10 cellular contexts compared by ENCODE assay signal in genomic region chr17:34584805-34585416, GRCh38. TPM values are rescaled to one million over a fixed set of nuclear protein-coding genes. Genes with fewer than 3 reads are reported as not detected.
DNase-seq lines count a peak whose midpoint lies in the region; ATAC-seq, FAIRE-seq and TF ChIP-seq lines count a peak whose summit lies in the region.
"Had no signal": no experiment of that assay in that cellular context is flagged by ENCODE, and none has a peak within 500 bp of the region (broad histone marks: within the 10 kb centered on the region; RNA-seq: fewer than 3 reads in every experiment).

No MANE protein-coding gene starts in this region.

- H4K20me1 ChIP-seq in K562 (replicated peaks; ENCODE audit: control insufficient read depth, insufficient read depth, low read length): peaks cover 15% of the 10 kb centered on the region; the same call in 1 of the 2 replicates

- no peak overlapping the region for H3K4me3 Mint-ChIP-seq in neural crest cell
- H3K4me3 Mint-ChIP-seq: central memory CD8-positive, alpha-beta T cell had no signal

- 2% methylated on average over 12 of the region's 12 CpGs for WGBS in K562 (ENCODE audit: insufficient coverage, low coverage, missing lambda C conversion rate)
- 32% methylated on average over 11 of the region's 12 CpGs for WGBS in esophagus muscularis mucosa

- no peak overlapping the region for H3K4me2 ChIP-seq in K562 (ENCODE audit: insufficient read depth, low read length)

- no peaks in the 10 kb centered on the region for H3K9me1 ChIP-seq in K562 (ENCODE audit: control insufficient read depth, insufficient read depth, low read length)

- no peak overlapping the region for H3K9ac ChIP-seq in K562 (ENCODE audit: insufficient read depth in 1 of 2, low read depth in 2 of 2, low read length in 2 of 2)

- H3K4me1 ChIP-seq in K562 (replicated peaks in 1 of 2; ENCODE audit: control insufficient read depth in 2 of 2, insufficient read depth in 2 of 2, low read length in 2 of 2) (peaks cover 0 to 12% of the 10 kb centered on the region in 2 experiments; a peak in 1 of 5 replicates), esophagus muscularis mucosa (peaks cover 22 to 26% (median 23%) of the 10 kb centered on the region in 4 donors)
- H3K4me1 ChIP-seq: SJSA1 had no signal

- CTCF ChIA-PET in K562 (lab: Yijun Ruan, JAX; ENCODE audit: low intra/inter-chr PET ratio): interaction anchor here (0.5 kb wide), 1 partner anchor 54 kb away, joined by 4 read pairs; no protein-coding TSS in a partner anchor

- H2AFZ ChIP-seq in K562 (ENCODE audit: low read depth, low read length): no peak overlapping the region

- in situ Hi-C loops in K562 (cut with MboI): no loop called here

- DNase-seq in ELR (ENCODE audit: low read depth) (peak; percentile 39), NCI-H1092 treated with DMSO at 0.1 percent for 48 hours (lab: John Stamatoyannopoulos, UW) (peak; percentile 34), K562 (ENCODE audit: extremely low read depth in 1 of 4, low spot score in 3 of 4) (peak in 3 of 4 experiments; percentile 14 to 36 (median 18)), neural crest cell (ENCODE audit: low read depth, low spot score) (no peak), NCI-H446 treated with DMSO at 0.1 percent for 48 hours (lab: John Stamatoyannopoulos, UW) (no peak), esophagus muscularis mucosa (ENCODE audit: extremely low spot score) (no peak)
- DNase-seq: naive B cell had no signal

- no peak overlapping the region for H3K27ac ChIP-seq in K562 (ENCODE audit: extremely low read depth, low read depth, low read length)
- H3K27ac ChIP-seq in esophagus muscularis mucosa (replicated peaks in 1 of 4): no peak overlapping the region
- H3K27ac ChIP-seq: SJSA1 had no signal

- FAIRE-seq in K562 (lab: Jason Lieb, UNC): peak; percentile 64

- TF ChIP-seq POLR2A in K562 (conservative IDR thresholded peaks at IDR 0.05): no peak
- TF ChIP-seq POLR2A in esophagus muscularis mucosa (IDR thresholded peaks at IDR 0.05; ENCODE audit: low read depth): no peak

- no TSS peak for BruUV-seq in K562 (replicated peaks; lab: Mats Ljungman, UMichigan)

- H3K9me3 Mint-ChIP-seq in neural crest cell: no peaks in the 10 kb centered on the region
- H3K9me3 Mint-ChIP-seq: central memory CD8-positive, alpha-beta T cell; naive B cell had no signal

- H3K27ac Mint-ChIP-seq in neural crest cell (ENCODE audit: unreplicated experiment): no peak overlapping the region
- H3K27ac Mint-ChIP-seq: naive B cell had no signal

- H3K27me3 ChIP-seq in K562 (ENCODE audit: control insufficient read depth in 2 of 2, insufficient read depth in 2 of 2, low read length in 2 of 2): peaks cover 0 to 52% of the 10 kb centered on the region in 2 experiments; a peak in 3 of 5 replicates
- H3K27me3 ChIP-seq in esophagus muscularis mucosa: peaks cover 0 to 87% (median 46%) of the 10 kb centered on the region in 4 donors

- TF ChIP-seq CTCF in K562 (IDR thresholded peaks at IDR 0.05 in 2 of 3, conservative IDR thresholded peaks at IDR 0.05 in 1 of 3; ENCODE audit: insufficient read depth in 2 of 3, low read depth in 1 of 3, low read length in 3 of 3) (peak in 2 of 3 experiments; percentile 34 to 49; a peak in 3 of 6 replicates), neural crest cell (conservative IDR thresholded peaks at IDR 0.05) (peak; percentile 41), esophagus muscularis mucosa (IDR thresholded peaks at IDR 0.05) (no peak)

- H3K4me3 ChIP-seq in K562 (no peak overlapping the region), esophagus muscularis mucosa (no peak overlapping the region)
- H3K4me3 ChIP-seq: SJSA1 had no signal

- POLR2A ChIA-PET in K562 (lab: Yijun Ruan, JAX): interaction anchor here (0.6 to 1.2 kb wide), 3 partner anchors 10 to 303 kb away, joined by 3 to 4 read pairs (median 4); no protein-coding TSS in a partner anchor

- peaks cover 4% of the 10 kb centered on the region for H3K4me1 Mint-ChIP-seq in neural crest cell
- H3K4me1 Mint-ChIP-seq: central memory CD8-positive, alpha-beta T cell had no signal

- H3K36me3 ChIP-seq in K562 (ENCODE audit: control insufficient read depth, insufficient read depth, low read length) (no peaks in the 10 kb centered on the region), esophagus muscularis mucosa (no peaks in the 10 kb centered on the region)
- H3K36me3 ChIP-seq: SJSA1 had no signal

- peak in 1 of 2 experiments; percentile 42; a peak in 3 of 4 replicates for TF ChIP-seq RAD21 in K562 (CRISPR knock-in tag; conservative IDR thresholded peaks at IDR 0.05 in 1 of 2, IDR thresholded peaks at IDR 0.05 in 1 of 2)

- H3K27me3 Mint-ChIP-seq in neural crest cell (ENCODE audit: low read depth): peaks cover 90% of the 10 kb centered on the region

- no peaks in the 10 kb centered on the region for H3K79me2 ChIP-seq in K562 (ENCODE audit: control insufficient read depth, insufficient read depth, low read length)

- TF ChIP-seq EP300 in K562 (IDR thresholded peaks at IDR 0.05; ENCODE audit: low read length) (no peak), esophagus muscularis mucosa (IDR thresholded peaks at IDR 0.05) (no peak)

- ATAC-seq in K562: peak; percentile 58
- no peak for ATAC-seq in HG03280 (IDR thresholded peaks at IDR 0.05; ENCODE audit: unreplicated experiment)

- H3K36me3 Mint-ChIP-seq in neural crest cell (ENCODE audit: low read depth): no peaks in the 10 kb centered on the region
- H3K36me3 Mint-ChIP-seq: naive B cell had no signal

- H3K9me3 ChIP-seq in K562 (replicated peaks; ENCODE audit: control insufficient read depth, insufficient read depth, low read depth, low read length) (no peaks in the 10 kb centered on the region), esophagus muscularis mucosa (no peaks in the 10 kb centered on the region)
- H3K9me3 ChIP-seq: SJSA1 had no signal

- intact Hi-C loops in K562 (cut with micrococcal nuclease) (no loop called here), esophagus muscularis mucosa (cut with DNase I) (no loop called here)

TF ChIP-seq in K562, 482 proteins besides CTCF, POLR2A, EP300 and RAD21:
- 0 out of 2 replicates have a peak, but pooled peaks have one; percentile 11 for TF ChIP-seq SMC3 (conservative IDR thresholded peaks at IDR 0.05; ENCODE audit: insufficient read depth, low read depth, low read length)
- TF ChIP-seq, protein P1, sequence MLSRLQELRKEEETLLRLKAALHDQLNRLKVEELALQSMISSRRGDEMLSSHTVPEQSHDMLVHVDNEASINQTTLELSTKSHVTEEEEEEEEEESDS (CRISPR knock-in tag; IDR thresholded peaks at IDR 0.05): no peak
TF ChIP-seq in K562: peak in this region for 1.

RNA-seq across cellular contexts. Expression of gene TMEM132E, which starts 5.5 kb away (rescaled TPM):
- total RNA-seq in K562 (2011; cell fraction: chromatin; rRNA removed; ENCODE audit: low replicate concordance): not detected in 2 replicates
- total RNA-seq in K562 (2011; cell fraction: nucleolus; rRNA removed): not detected in 2 replicates
- not detected in 2 replicates for total RNA-seq in K562 (2011; cell fraction: nucleoplasm; rRNA removed)
- total RNA-seq in K562 (2014; rRNA removed) (not detected in 2 replicates), K562 (2014; rRNA removed; fragmentation: Illumina TruSeq; extraction: Trizol) (not detected in 2 replicates), K562 (2015; rRNA removed; fragmentation: Illumina TruSeq; extraction: Trizol) (not detected in 2 replicates), K562 (2021) (not detected in 2 replicates), neural crest cell (3.3 and 3.6 TPM in 2 replicates), esophagus muscularis mucosa (under 1 TPM in 2 of 4 donors, not detected in 2; under 0.01 to 0.06 TPM)
- polyA plus RNA-seq in K562 (2011; rRNA removed) (not detected in 2 replicates), K562 (2014; fragmentation: Illumina TruSeq; extraction: Trizol) (not detected in 2 replicates), K562 (2014; fragmentation: Nextera tagmentation; extraction: Ambion mirVana) (not detected), K562 (2014; rRNA removed) (not detected in 2 replicates)
- polyA plus RNA-seq in K562 (2011; cell fraction: cytosol; rRNA removed): not detected in 2 replicates
- polyA plus RNA-seq in K562 (2011; cell fraction: nucleus; rRNA removed): not detected in 2 replicates
- not detected in 2 replicates for polyA plus RNA-seq in K562 (2012)
- polyA minus RNA-seq in K562 (2011; rRNA and poly(A)+ RNA removed): not detected in 2 replicates
- not detected in 2 replicates for polyA minus RNA-seq in K562 (2011; cell fraction: cytosol; rRNA and poly(A)+ RNA removed)
- polyA minus RNA-seq in K562 (2011; cell fraction: nucleus; rRNA and poly(A)+ RNA removed): not detected in 2 replicates

Comparison
In these comparisons a context has a peak if more than half of its experiments do, and no peak if none do; other contexts are left out.
1. DNase-seq: peak in ELR (single experiment), NCI-H1092 treated with DMSO at 0.1 percent for 48 hours (single experiment) and K562 (3 of 4); none in neural crest cell (single experiment), NCI-H446 treated with DMSO at 0.1 percent for 48 hours (single experiment) and esophagus muscularis mucosa (single experiment).
2. CTCF ChIP-seq: peak in K562 (2 of 3) and neural crest cell (single experiment); none in esophagus muscularis mucosa (0 of 3).